1 cellular context compared by ENCODE assay signal in the genomic region with DNA sequence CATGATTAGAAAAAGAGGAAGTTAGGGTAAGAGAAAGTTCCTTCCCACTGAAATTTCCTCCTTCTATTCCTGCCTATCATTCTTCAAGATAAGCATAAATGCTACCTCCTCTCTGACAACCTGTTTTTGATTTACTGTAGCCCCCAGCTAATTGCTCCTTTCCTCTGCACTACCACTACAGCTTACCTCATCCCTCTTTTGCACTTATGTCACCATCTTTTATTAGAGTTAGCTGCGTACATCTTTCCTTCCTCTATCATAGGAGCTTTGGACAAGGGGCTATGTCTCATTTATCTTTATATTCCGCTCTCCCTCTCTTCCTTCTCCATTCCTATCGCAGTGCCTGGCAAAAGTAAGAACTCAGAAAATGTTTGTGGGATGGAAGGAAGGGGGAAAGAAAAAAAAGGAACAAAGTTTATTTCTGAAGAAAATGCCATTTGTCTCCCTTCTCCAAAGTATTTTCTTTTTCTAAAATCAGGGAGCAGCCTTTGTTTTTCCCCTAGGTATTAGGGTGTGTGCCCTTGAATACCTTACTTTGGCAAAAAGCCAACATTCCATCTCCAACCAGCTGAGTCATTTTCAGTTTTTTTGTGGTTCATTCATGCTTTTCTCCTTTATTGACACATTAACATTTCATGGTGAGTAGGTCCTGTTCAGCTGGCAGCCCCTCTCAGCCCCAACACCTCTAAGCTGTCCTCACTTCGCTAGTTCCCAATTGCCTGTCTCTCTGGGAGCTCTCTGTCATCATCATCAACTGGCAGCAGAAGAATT.
TF ChIP-seq lines count a peak whose summit lies in the region.

No MANE protein-coding gene starts in this region.

TF ChIP-seq in HEK293, 187 proteins besides CTCF, POLR2A, EP300 and RAD21 (continued from another document):
- TF ChIP-seq, protein P1, sequence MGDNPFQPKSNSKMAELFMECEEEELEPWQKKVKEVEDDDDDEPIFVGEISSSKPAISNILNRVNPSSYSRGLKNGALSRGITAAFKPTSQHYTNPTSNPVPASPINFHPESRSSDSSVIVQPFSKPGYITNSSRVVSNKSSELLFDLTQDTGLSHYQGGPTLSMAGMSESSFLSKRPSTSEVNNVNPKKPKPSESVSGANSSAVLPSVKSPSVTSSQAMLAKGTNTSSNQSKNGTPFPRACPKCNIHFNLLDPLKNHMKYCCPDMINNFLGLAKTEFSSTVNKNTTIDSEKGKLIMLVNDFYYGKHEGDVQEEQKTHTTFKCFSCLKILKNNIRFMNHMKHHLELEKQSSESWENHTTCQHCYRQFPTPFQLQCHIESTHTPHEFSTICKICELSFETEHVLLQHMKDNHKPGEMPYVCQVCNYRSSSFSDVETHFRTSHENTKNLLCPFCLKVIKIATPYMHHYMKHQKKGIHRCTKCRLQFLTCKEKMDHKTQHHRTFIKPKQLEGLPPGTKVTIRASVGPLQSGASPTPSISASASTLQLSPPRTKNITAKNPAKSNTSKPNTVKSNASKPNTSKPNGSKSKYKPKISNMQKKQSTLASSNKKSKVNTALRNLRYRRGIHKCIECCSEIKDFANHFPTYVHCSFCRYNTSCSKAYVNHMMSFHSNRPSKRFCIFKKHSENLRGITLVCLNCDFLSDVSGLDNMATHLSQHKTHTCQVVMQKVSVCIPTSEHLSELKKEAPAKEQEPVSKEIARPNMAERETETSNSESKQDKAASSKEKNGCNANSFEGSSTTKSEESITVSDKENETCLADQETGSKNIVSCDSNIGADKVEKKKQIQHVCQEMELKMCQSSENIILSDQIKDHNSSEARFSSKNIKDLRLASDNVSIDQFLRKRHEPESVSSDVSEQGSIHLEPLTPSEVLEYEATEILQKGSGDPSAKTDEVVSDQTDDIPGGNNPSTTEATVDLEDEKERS (tag by site-specific recombination; IDR thresholded peaks at IDR 0.05) = no peak
- TF ChIP-seq, protein P2, sequence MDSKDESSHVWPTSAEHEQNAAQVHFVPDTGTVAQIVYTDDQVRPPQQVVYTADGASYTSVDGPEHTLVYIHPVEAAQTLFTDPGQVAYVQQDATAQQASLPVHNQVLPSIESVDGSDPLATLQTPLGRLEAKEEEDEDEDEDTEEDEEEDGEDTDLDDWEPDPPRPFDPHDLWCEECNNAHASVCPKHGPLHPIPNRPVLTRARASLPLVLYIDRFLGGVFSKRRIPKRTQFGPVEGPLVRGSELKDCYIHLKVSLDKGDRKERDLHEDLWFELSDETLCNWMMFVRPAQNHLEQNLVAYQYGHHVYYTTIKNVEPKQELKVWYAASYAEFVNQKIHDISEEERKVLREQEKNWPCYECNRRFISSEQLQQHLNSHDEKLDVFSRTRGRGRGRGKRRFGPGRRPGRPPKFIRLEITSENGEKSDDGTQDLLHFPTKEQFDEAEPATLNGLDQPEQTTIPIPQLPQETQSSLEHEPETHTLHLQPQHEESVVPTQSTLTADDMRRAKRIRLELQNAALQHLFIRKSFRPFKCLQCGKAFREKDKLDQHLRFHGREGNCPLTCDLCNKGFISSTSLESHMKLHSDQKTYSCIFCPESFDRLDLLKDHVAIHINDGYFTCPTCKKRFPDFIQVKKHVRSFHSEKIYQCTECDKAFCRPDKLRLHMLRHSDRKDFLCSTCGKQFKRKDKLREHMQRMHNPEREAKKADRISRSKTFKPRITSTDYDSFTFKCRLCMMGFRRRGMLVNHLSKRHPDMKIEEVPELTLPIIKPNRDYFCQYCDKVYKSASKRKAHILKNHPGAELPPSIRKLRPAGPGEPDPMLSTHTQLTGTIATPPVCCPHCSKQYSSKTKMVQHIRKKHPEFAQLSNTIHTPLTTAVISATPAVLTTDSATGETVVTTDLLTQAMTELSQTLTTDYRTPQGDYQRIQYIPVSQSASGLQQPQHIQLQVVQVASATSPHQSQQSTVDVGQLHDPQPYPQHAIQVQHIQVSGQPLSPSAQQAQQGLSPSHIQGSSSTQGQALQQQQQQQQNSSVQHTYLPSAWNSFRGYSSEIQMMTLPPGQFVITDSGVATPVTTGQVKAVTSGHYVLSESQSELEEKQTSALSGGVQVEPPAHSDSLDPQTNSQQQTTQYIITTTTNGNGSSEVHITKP (tag by site-specific recombination; IDR thresholded peaks at IDR 0.05) = peak; percentile 49
- TF ChIP-seq MYNN (tag by site-specific recombination; IDR thresholded peaks at IDR 0.05; ENCODE audit: borderline replicate concordance) (no peak), ZNF837 (tag by site-specific recombination; IDR thresholded peaks at IDR 0.05) (no peak), BCL11B (tag by site-specific recombination; IDR thresholded peaks at IDR 0.05; ENCODE audit: low read depth) (no peak), WT1 (tag by site-specific recombination; IDR thresholded peaks at IDR 0.05) (peak; percentile 39; the same call in 1 of the 2 replicates), ZNF324 (tag by site-specific recombination; IDR thresholded peaks at IDR 0.05) (no peak), ZNF366 (tag by site-specific recombination; conservative IDR thresholded peaks at IDR 0.05) (peak; percentile 41), ZBTB49 (tag by site-specific recombination; IDR thresholded peaks at IDR 0.05; ENCODE audit: low read depth) (no peak), KLF1 (tag by site-specific recombination; IDR thresholded peaks at IDR 0.05) (no peak), ZNF514 (tag by site-specific recombination; IDR thresholded peaks at IDR 0.05) (no peak), ZNF362 (tag by site-specific recombination; IDR thresholded peaks at IDR 0.05) (peak; percentile 65; the same call in 1 of the 2 replicates), TSHZ1 (tag by site-specific recombination; IDR thresholded peaks at IDR 0.05; ENCODE audit: borderline replicate concordance) (peak; percentile 90), BCL11A (tag by site-specific recombination; IDR thresholded peaks at IDR 0.05; ENCODE audit: low read depth) (no peak), ZNF501 (tag by site-specific recombination; IDR thresholded peaks at IDR 0.05) (peak; percentile 30; the same call in 1 of the 2 replicates), ZEB2 (tag by site-specific recombination; IDR thresholded peaks at IDR 0.05) (peak; percentile 76), TRIM28 (IDR thresholded peaks at IDR 0.05; ENCODE audit: borderline replicate concordance, low read length) (0 out of 2 replicates have a peak, but pooled peaks have one; percentile 59), ZNF292 (tag by site-specific recombination; IDR thresholded peaks at IDR 0.05; ENCODE audit: borderline replicate concordance, low read depth) (no peak), OVOL3 (tag by site-specific recombination; IDR thresholded peaks at IDR 0.05) (no peak), PRDM4 (tag by site-specific recombination; IDR thresholded peaks at IDR 0.05) (no peak), ZNF221 (tag by site-specific recombination; IDR thresholded peaks at IDR 0.05; ENCODE audit: borderline replicate concordance) (no peak), HOXD13 (CRISPR knock-in tag; IDR thresholded peaks at IDR 0.05; ENCODE audit: borderline replicate concordance) (no peak), ZNF37A (tag by site-specific recombination; IDR thresholded peaks at IDR 0.05) (no peak), ZNF677 (tag by site-specific recombination; IDR thresholded peaks at IDR 0.05) (no peak), SALL2 (tag by site-specific recombination; IDR thresholded peaks at IDR 0.05; ENCODE audit: borderline replicate concordance) (no peak)
- TF ChIP-seq, protein P3, sequence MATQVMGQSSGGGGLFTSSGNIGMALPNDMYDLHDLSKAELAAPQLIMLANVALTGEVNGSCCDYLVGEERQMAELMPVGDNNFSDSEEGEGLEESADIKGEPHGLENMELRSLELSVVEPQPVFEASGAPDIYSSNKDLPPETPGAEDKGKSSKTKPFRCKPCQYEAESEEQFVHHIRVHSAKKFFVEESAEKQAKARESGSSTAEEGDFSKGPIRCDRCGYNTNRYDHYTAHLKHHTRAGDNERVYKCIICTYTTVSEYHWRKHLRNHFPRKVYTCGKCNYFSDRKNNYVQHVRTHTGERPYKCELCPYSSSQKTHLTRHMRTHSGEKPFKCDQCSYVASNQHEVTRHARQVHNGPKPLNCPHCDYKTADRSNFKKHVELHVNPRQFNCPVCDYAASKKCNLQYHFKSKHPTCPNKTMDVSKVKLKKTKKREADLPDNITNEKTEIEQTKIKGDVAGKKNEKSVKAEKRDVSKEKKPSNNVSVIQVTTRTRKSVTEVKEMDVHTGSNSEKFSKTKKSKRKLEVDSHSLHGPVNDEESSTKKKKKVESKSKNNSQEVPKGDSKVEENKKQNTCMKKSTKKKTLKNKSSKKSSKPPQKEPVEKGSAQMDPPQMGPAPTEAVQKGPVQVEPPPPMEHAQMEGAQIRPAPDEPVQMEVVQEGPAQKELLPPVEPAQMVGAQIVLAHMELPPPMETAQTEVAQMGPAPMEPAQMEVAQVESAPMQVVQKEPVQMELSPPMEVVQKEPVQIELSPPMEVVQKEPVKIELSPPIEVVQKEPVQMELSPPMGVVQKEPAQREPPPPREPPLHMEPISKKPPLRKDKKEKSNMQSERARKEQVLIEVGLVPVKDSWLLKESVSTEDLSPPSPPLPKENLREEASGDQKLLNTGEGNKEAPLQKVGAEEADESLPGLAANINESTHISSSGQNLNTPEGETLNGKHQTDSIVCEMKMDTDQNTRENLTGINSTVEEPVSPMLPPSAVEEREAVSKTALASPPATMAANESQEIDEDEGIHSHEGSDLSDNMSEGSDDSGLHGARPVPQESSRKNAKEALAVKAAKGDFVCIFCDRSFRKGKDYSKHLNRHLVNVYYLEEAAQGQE (tag by site-specific recombination; IDR thresholded peaks at IDR 0.05) = no peak
- TF ChIP-seq, protein P4, sequence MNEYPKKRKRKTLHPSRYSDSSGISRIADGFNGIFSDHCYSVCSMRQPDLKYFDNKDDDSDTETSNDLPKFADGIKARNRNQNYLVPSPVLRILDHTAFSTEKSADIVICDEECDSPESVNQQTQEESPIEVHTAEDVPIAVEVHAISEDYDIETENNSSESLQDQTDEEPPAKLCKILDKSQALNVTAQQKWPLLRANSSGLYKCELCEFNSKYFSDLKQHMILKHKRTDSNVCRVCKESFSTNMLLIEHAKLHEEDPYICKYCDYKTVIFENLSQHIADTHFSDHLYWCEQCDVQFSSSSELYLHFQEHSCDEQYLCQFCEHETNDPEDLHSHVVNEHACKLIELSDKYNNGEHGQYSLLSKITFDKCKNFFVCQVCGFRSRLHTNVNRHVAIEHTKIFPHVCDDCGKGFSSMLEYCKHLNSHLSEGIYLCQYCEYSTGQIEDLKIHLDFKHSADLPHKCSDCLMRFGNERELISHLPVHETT (tag by site-specific recombination; IDR thresholded peaks at IDR 0.05) = peak; percentile 86
